Comparison of ENCODE assay signal across 8 cellular contexts in genomic region chr1:52552236-52552504, GRCh38. TPM values are rescaled to one million over a fixed set of nuclear protein-coding genes. Genes with fewer than 3 reads are reported as not detected.
A peak's percentile ranks its signal among the peaks of the same experiment; 100 is the strongest.
DNase-seq lines count a peak whose midpoint lies in the region; ATAC-seq and TF ChIP-seq lines count a peak whose summit lies in the region.

No MANE protein-coding gene starts in this region.

- no peaks in the 10 kb centered on the region for H3K9me3 Mint-ChIP-seq in chondrocyte (ENCODE audit: low read depth)

- H3K4me1 ChIP-seq in ascending aorta = peaks cover 4 to 5% of the 10 kb centered on the region in 2 donors
- peaks cover 22% of the 10 kb centered on the region for H3K4me1 ChIP-seq in iPS-20b (ENCODE audit: insufficient read depth, low read length)

- H3K27ac ChIP-seq in ascending aorta = peak overlapping the region; percentile 86 to 92
- no peak overlapping the region for H3K27ac ChIP-seq in iPS-20b (ENCODE audit: low read length)

- H3K36me3 ChIP-seq in ascending aorta = no peaks in the 10 kb centered on the region
- no peaks in the 10 kb centered on the region for H3K36me3 ChIP-seq in iPS-20b (ENCODE audit: insufficient read depth, low read depth, low read length)

- H3K4me1 Mint-ChIP-seq in chondrocyte (ENCODE audit: low read depth) = peaks cover 32% of the 10 kb centered on the region

- H3K4me3 Mint-ChIP-seq in chondrocyte (ENCODE audit: unreplicated experiment) = no peak overlapping the region

- intact Hi-C loops in ascending aorta (cut with DNase I) = loop anchor here (2.0 to 10.0 kb wide), 4 partner anchors 147 to 773 kb away; partner anchors contain the start of genes COA7, LRP8, ORC1 and PRPF38A

- TF ChIP-seq CTCF in ascending aorta (IDR thresholded peaks at IDR 0.05) (no peak), chondrocyte (IDR thresholded peaks at IDR 0.05) (no peak)

- peak overlapping the region; percentile 78 for H3K9ac ChIP-seq in iPS-20b (ENCODE audit: low read depth, low read length)

- H3K9me3 ChIP-seq in ascending aorta (no peaks in the 10 kb centered on the region), iPS-20b (ENCODE audit: insufficient read depth, low read depth, low read length) (no peaks in the 10 kb centered on the region)

- no peak overlapping the region for H3K27ac Mint-ChIP-seq in chondrocyte (ENCODE audit: unreplicated experiment)

- no peaks in the 10 kb centered on the region for H3K27me3 Mint-ChIP-seq in chondrocyte (ENCODE audit: low read depth)

- peak; percentile 44 for ATAC-seq in GM19395 (IDR thresholded peaks at IDR 0.05; ENCODE audit: unreplicated experiment)

- H3K4me3 ChIP-seq in ascending aorta (peak overlapping the region; percentile 94 to 98), iPS-20b (ENCODE audit: low read length) (peak overlapping the region; percentile 89)

- H3K36me3 Mint-ChIP-seq in chondrocyte (ENCODE audit: low read depth) = no peaks in the 10 kb centered on the region

- no peaks in the 10 kb centered on the region for H3K27me3 ChIP-seq in ascending aorta
- no peaks in the 10 kb centered on the region; the same call in 1 of the 2 replicates for H3K27me3 ChIP-seq in iPS-20b (ENCODE audit: insufficient read depth, low read length)

- DNase-seq in Ammon's horn (ENCODE audit: low spot score) (peak; percentile 54), LoVo (ENCODE audit: low spot score) (peak; percentile 44), T-helper 1 cell (peak; percentile 35 to 78 (median 60)), ascending aorta (ENCODE audit: low spot score in 2 of 2) (no peak), chondrocyte (ENCODE audit: low spot score) (no peak)
- DNase-seq in stimulated activated CD4-positive, alpha-beta T cell treated with anti-CD3 and anti-CD28 coated beads, Interleukin-12 subunit alpha, Interleukin-12 subunit beta, amount 100 ng/mL, for 48 hours (ENCODE audit: low read depth in 2 of 3, low spot score in 1 of 3) = peak; percentile 52 to 67 (median 58)

RNA-seq across cellular contexts. Expression of gene TUT4, which starts 0.7 kb away (rescaled TPM):
- total RNA-seq in ascending aorta = 36.2 TPM
- 40.9 to 48.9 TPM (median 42.9 TPM) in 3 replicates for total RNA-seq in chondrocyte

RNA-seq across cellular contexts. Expression of gene GPX7, which starts 50.0 kb away (rescaled TPM):
- 6.3 TPM for total RNA-seq in ascending aorta
- total RNA-seq in chondrocyte = 43.7 to 83.8 TPM (median 82.9 TPM) in 3 replicates

Comparison
In these comparisons a context has a peak if more than half of its experiments do, and no peak if none do; other contexts are left out.
1. DNase-seq: peak in Ammon's horn (single experiment), LoVo (single experiment), T-helper 1 cell (5 of 5) and stimulated activated CD4-positive, alpha-beta T cell treated with anti-CD3 and anti-CD28 coated beads, Interleukin-12 subunit alpha, Interleukin-12 subunit beta, amount 100 ng/mL, for 48 hours (3 of 3); none in ascending aorta (0 of 2) and chondrocyte (single experiment).